ENCODE assay signal across 8 cellular contexts in genomic region chr10:128150045-128150493, GRCh38. TPM values are rescaled to one million over a fixed set of nuclear protein-coding genes. Genes with fewer than 3 reads are reported as not detected.
DNase-seq lines count a peak whose midpoint lies in the region; ATAC-seq and TF ChIP-seq lines count a peak whose summit lies in the region.

No MANE protein-coding gene starts in this region.

- H3K36me3 Mint-ChIP-seq in IgD-negative memory B cell, result no peaks in the 10 kb centered on the region

- peak; percentile 25 to 80 (median 53) for TF ChIP-seq CTCF in uterus (IDR thresholded peaks at IDR 0.05)

- ATAC-seq in GM21528 (IDR thresholded peaks at IDR 0.05; ENCODE audit: low FRiP score, unreplicated experiment), result peak; percentile 80
- peak; percentile 98 for ATAC-seq in left ventricle myocardium superior

- peak overlapping the region in 2 of 3 donors; percentile 59 to 60 for H3K27ac Mint-ChIP-seq in IgD-negative memory B cell

- TF ChIP-seq POLR2A in uterus (IDR thresholded peaks at IDR 0.05), result no peak

- H3K36me3 ChIP-seq in uterus, result no peaks in the 10 kb centered on the region

- H3K27me3 Mint-ChIP-seq in IgD-negative memory B cell, result peaks cover 18% of the 10 kb centered on the region

- H3K27me3 ChIP-seq in uterus, result no peaks in the 10 kb centered on the region

- H3K9me3 ChIP-seq in uterus, result no peaks in the 10 kb centered on the region

- intact Hi-C loops in left ventricle myocardium superior (cut with micrococcal nuclease), result no loop called here
- intact Hi-C loops in uterus (cut with DNase I; ENCODE audit: low total_unique reads), result no loop called here

- H3K4me3 ChIP-seq in uterus, result no peak overlapping the region

- DNase-seq in DMS153 treated with DMSO at 0.1 percent for 48 hours (lab: John Stamatoyannopoulos, UW; ENCODE audit: unreplicated experiment) (peak; percentile 66), SKM-1 treated with dmso at 0.1 percent for 144 hours (lab: John Stamatoyannopoulos, UW; ENCODE audit: unreplicated experiment) (peak; percentile 79), left ventricle myocardium superior (peak; percentile 74), putamen (ENCODE audit: low spot score) (peak; percentile 52), uterus (no peak)
- DNase-seq in activated naive CD8-positive, alpha-beta T cell treated with anti-CD3 and anti-CD28 coated beads, Interleukin-2, amount 50 U/mL, for 16 hours (ENCODE audit: low read depth, low spot score), result peak; percentile 39

- H3K27ac ChIP-seq in uterus, result no peak overlapping the region

- peaks cover 0 to 13% (median 6%) of the 10 kb centered on the region in 3 donors for H3K9me3 Mint-ChIP-seq in IgD-negative memory B cell

- H3K4me3 Mint-ChIP-seq in IgD-negative memory B cell, result peak overlapping the region; percentile 38 to 72 (median 57)

- peaks cover 0 to 3% of the 10 kb centered on the region in 2 donors for H3K4me1 ChIP-seq in uterus

- peaks cover 7 to 14% (median 13%) of the 10 kb centered on the region in 3 donors for H3K4me1 Mint-ChIP-seq in IgD-negative memory B cell

RNA-seq across cellular contexts. Expression of gene MKI67, which starts 23.8 kb away (rescaled TPM):
- polyA plus RNA-seq in IgD-negative memory B cell, result 0.59 TPM
- total RNA-seq in left ventricle myocardium superior, result 1.3 TPM
- 10 to 100 TPM in 1 of 4 donors, under 1 TPM in 3; under 0.01 to 16.9 (median 0.56) TPM for total RNA-seq in uterus

Comparison
In these comparisons a context has a peak if more than half of its experiments do, and no peak if none do; other contexts are left out.
1. DNase-seq: peak in DMS153 treated with DMSO at 0.1 percent for 48 hours (single experiment), SKM-1 treated with dmso at 0.1 percent for 144 hours (single experiment), activated naive CD8-positive, alpha-beta T cell treated with anti-CD3 and anti-CD28 coated beads, Interleukin-2, amount 50 U/mL, for 16 hours (single experiment), left ventricle myocardium superior (single experiment) and putamen (single experiment); none in uterus (0 of 2).